Comparison of ENCODE assay signal across 12 cellular contexts in genomic region chr3:57080171-57080570, GRCh38. TPM values are rescaled to one million over a fixed set of nuclear protein-coding genes. Genes with fewer than 3 reads are reported as not detected.
A peak's percentile ranks its signal among the peaks of the same experiment; 100 is the strongest.
DNase-seq lines count a peak whose midpoint lies in the region; ATAC-seq and TF ChIP-seq lines count a peak whose summit lies in the region.
"Had no signal": no experiment of that assay in that cellular context is flagged by ENCODE, and none has a peak within 500 bp of the region (broad histone marks: within the 10 kb centered on the region; RNA-seq: fewer than 3 reads in every experiment).

No MANE protein-coding gene starts in this region.

- no peak for ATAC-seq in CD8-positive, alpha-beta T cell
- ATAC-seq in GM23338: peak; percentile 7
- no peak for ATAC-seq in activated CD8-positive, alpha-beta T cell treated with anti-CD3 and anti-CD28 coated beads for 36 hours
- no peak for ATAC-seq in HG02885 (IDR thresholded peaks at IDR 0.05; ENCODE audit: poor library complexity, unreplicated experiment)

- 0 out of 2 replicates have a peak, but pooled peaks cover 3% of the 10 kb centered on the region for H3F3A ChIP-seq in GM23338 (replicated peaks; ENCODE audit: low read depth)

- H3K27me3 ChIP-seq in CD8-positive, alpha-beta T cell (ENCODE audit: insufficient read depth, low read length): peaks cover 16% of the 10 kb centered on the region
- peaks cover 26% of the 10 kb centered on the region for H3K27me3 ChIP-seq in GM23338 (ENCODE audit: insufficient read depth)

- H3K27ac Mint-ChIP-seq in CD8-positive, alpha-beta T cell: no peak overlapping the region
- H3K27ac Mint-ChIP-seq in GM23338: no peak overlapping the region
- H3K27ac Mint-ChIP-seq in activated CD8-positive, alpha-beta T cell treated with anti-CD3 and anti-CD28 coated beads for 36 hours: no peak overlapping the region
- H3K27ac Mint-ChIP-seq in mesothelial cell of epicardium: no peak overlapping the region

- no peaks in the 10 kb centered on the region for H3K79me2 ChIP-seq in GM23338 (replicated peaks; ENCODE audit: insufficient read depth)

- H2AFZ ChIP-seq in GM23338: no peak overlapping the region

- intact Hi-C loops in CD8-positive, alpha-beta T cell (cut with DNase I, micrococcal nuclease): no loop called here
- intact Hi-C loops in activated CD8-positive, alpha-beta T cell treated with anti-CD3 and anti-CD28 coated beads for 36 hours (cut with micrococcal nuclease): no loop called here

- no peak for DNase-seq in CD8-positive, alpha-beta T cell
- peak; percentile 50 for DNase-seq in GM23338 (ENCODE audit: low spot score)
- DNase-seq in activated CD8-positive, alpha-beta T cell treated with anti-CD3 and anti-CD28 coated beads for 36 hours: no peak
- DNase-seq in mesothelial cell of epicardium (ENCODE audit: low spot score in 2 of 2, unreplicated experiment in 2 of 2): no peak
- DNase-seq in stimulated activated CD8-positive, alpha-beta memory T cell treated with anti-CD3 and anti-CD28 coated beads, Interleukin-4, amount 100 ng/mL, for 48 hours: no peak
- no peak for DNase-seq in HuH-7 (ENCODE audit: low spot score)
- DNase-seq: activated gamma-delta T cell, COR-L47, NCI-H446, SHP77 had no signal

- H3K4me2 ChIP-seq in GM23338: peak overlapping the region; percentile 96

- TF ChIP-seq CTCF in CD8-positive, alpha-beta T cell (IDR thresholded peaks at IDR 0.05): no peak
- TF ChIP-seq CTCF in GM23338 (conservative IDR thresholded peaks at IDR 0.05; ENCODE audit: low read depth in 2 of 2) (no peak), mesothelial cell of epicardium (IDR thresholded peaks at IDR 0.05; ENCODE audit: unreplicated experiment) (no peak)
- no peak for TF ChIP-seq CTCF in activated CD8-positive, alpha-beta T cell treated with anti-CD3 and anti-CD28 coated beads for 36 hours (IDR thresholded peaks at IDR 0.05)

- H3K4me1 Mint-ChIP-seq in CD8-positive, alpha-beta T cell (ENCODE audit: low read depth): peaks cover 6% of the 10 kb centered on the region
- H3K4me1 Mint-ChIP-seq in GM23338: peaks cover 10% of the 10 kb centered on the region
- peaks cover 4% of the 10 kb centered on the region for H3K4me1 Mint-ChIP-seq in activated CD8-positive, alpha-beta T cell treated with anti-CD3 and anti-CD28 coated beads for 36 hours (ENCODE audit: low read depth)
- peaks cover 2% of the 10 kb centered on the region for H3K4me1 Mint-ChIP-seq in mesothelial cell of epicardium

- POLR2A ChIA-PET in CD8-positive, alpha-beta T cell (lab: Charles Lee): no interaction called here
- POLR2A ChIA-PET in activated CD8-positive, alpha-beta T cell treated with anti-CD3 and anti-CD28 coated beads for 36 hours (lab: Charles Lee): no interaction called here

- no peaks in the 10 kb centered on the region for H3K36me3 ChIP-seq in CD8-positive, alpha-beta T cell (ENCODE audit: insufficient read depth, low read length)
- no peaks in the 10 kb centered on the region for H3K36me3 ChIP-seq in GM23338 (ENCODE audit: insufficient read depth)
- H3K36me3 ChIP-seq: thoracic aorta had no signal

- no peaks in the 10 kb centered on the region for H3K9me2 ChIP-seq in GM23338 (ENCODE audit: insufficient read depth)

- no peaks in the 10 kb centered on the region for H3K36me3 Mint-ChIP-seq in CD8-positive, alpha-beta T cell
- H3K36me3 Mint-ChIP-seq in GM23338 (ENCODE audit: low read depth) (no peaks in the 10 kb centered on the region), mesothelial cell of epicardium (no peaks in the 10 kb centered on the region)
- no peaks in the 10 kb centered on the region for H3K36me3 Mint-ChIP-seq in activated CD8-positive, alpha-beta T cell treated with anti-CD3 and anti-CD28 coated beads for 36 hours (ENCODE audit: low read depth)

- H3K9me3 Mint-ChIP-seq in CD8-positive, alpha-beta T cell: no peaks in the 10 kb centered on the region
- no peaks in the 10 kb centered on the region; the same call in 2 of the 3 replicates for H3K9me3 Mint-ChIP-seq in GM23338
- H3K9me3 Mint-ChIP-seq in activated CD8-positive, alpha-beta T cell treated with anti-CD3 and anti-CD28 coated beads for 36 hours: no peaks in the 10 kb centered on the region
- no peaks in the 10 kb centered on the region for H3K9me3 Mint-ChIP-seq in mesothelial cell of epicardium

- CTCF ChIA-PET in CD8-positive, alpha-beta T cell (lab: Charles Lee): no interaction called here
- CTCF ChIA-PET in activated CD8-positive, alpha-beta T cell treated with anti-CD3 and anti-CD28 coated beads for 36 hours (lab: Charles Lee): interaction anchor here (1.3 kb wide), 1 partner anchor 85 kb away, joined by 4 read pairs; no protein-coding TSS in a partner anchor

- H4K20me1 ChIP-seq in GM23338 (replicated peaks; ENCODE audit: insufficient read depth): peaks cover 8% of the 10 kb centered on the region

- H3K4me3 Mint-ChIP-seq in CD8-positive, alpha-beta T cell: peak overlapping the region; percentile 71
- peak overlapping the region; percentile 68 for H3K4me3 Mint-ChIP-seq in GM23338
- peak overlapping the region; percentile 45 for H3K4me3 Mint-ChIP-seq in activated CD8-positive, alpha-beta T cell treated with anti-CD3 and anti-CD28 coated beads for 36 hours
- peak overlapping the region; percentile 66 for H3K4me3 Mint-ChIP-seq in mesothelial cell of epicardium

- H3K4me1 ChIP-seq in CD8-positive, alpha-beta T cell (ENCODE audit: insufficient read depth, low read length): peaks cover 5% of the 10 kb centered on the region
- peaks cover 9% of the 10 kb centered on the region for H3K4me1 ChIP-seq in GM23338 (ENCODE audit: insufficient read depth)

- peaks cover 43% of the 10 kb centered on the region for H3K27me3 Mint-ChIP-seq in CD8-positive, alpha-beta T cell (ENCODE audit: low read depth)
- H3K27me3 Mint-ChIP-seq in GM23338 (ENCODE audit: insufficient read depth, low read depth, poor library complexity) (peaks cover 22% of the 10 kb centered on the region), mesothelial cell of epicardium (ENCODE audit: low read depth) (peaks cover 8% of the 10 kb centered on the region)
- H3K27me3 Mint-ChIP-seq in activated CD8-positive, alpha-beta T cell treated with anti-CD3 and anti-CD28 coated beads for 36 hours: peaks cover 44% of the 10 kb centered on the region

- H3K4me3 ChIP-seq in CD8-positive, alpha-beta T cell (ENCODE audit: low read depth, low read length): no peak overlapping the region
- peak overlapping the region; percentile 93 for H3K4me3 ChIP-seq in GM23338

- H3K9me3 ChIP-seq in CD8-positive, alpha-beta T cell (ENCODE audit: low read length): no peaks in the 10 kb centered on the region
- H3K9me3 ChIP-seq: thoracic aorta had no signal

- no peak overlapping the region for H3K27ac ChIP-seq in CD8-positive, alpha-beta T cell (ENCODE audit: low read depth, low read length)
- no peak overlapping the region for H3K27ac ChIP-seq in GM23338 (ENCODE audit: low read depth)
- H3K27ac ChIP-seq: thoracic aorta had no signal

TF ChIP-seq in GM23338, 12 proteins besides CTCF, POLR2A, EP300 and RAD21:
- TF ChIP-seq CREB1 (CRISPR knock-in tag; IDR thresholded peaks at IDR 0.05; ENCODE audit: low read depth) (no peak), JUNB (IDR thresholded peaks at IDR 0.05; ENCODE audit: unreplicated experiment) (no peak), POLR2AphosphoS5 (IDR thresholded peaks at IDR 0.05; ENCODE audit: low read depth) (no peak), NANOG (IDR thresholded peaks at IDR 0.05; ENCODE audit: borderline replicate concordance) (no peak)
TF ChIP-seq in GM23338: peak in this region for 0.

RNA-seq across cellular contexts. Expression of gene SPATA12, which starts 19.7 kb away (rescaled TPM):
- not detected for total RNA-seq in CD8-positive, alpha-beta T cell
- 0.10 TPM in 1 of 2 replicates, not detected in the other for total RNA-seq in GM23338 (2014; rRNA removed; shearing (Covaris generic))
- polyA plus RNA-seq in GM23338 (2016; fragmentation: Nextera tagmentation; extraction: Ambion mirVana): 0.65 and 0.70 TPM in 2 replicates
- total RNA-seq in activated CD8-positive, alpha-beta T cell treated with anti-CD3 and anti-CD28 coated beads for 36 hours: not detected
- not detected in 3 replicates for total RNA-seq in mesothelial cell of epicardium
- total RNA-seq: thoracic aorta had no signal
